Comparison of ENCODE assay signal across 9 cellular contexts in genomic region chr5:75235711-75236110, GRCh38. TPM values are rescaled to one million over a fixed set of nuclear protein-coding genes. Genes with fewer than 3 reads are reported as not detected.
A peak's percentile ranks its signal among the peaks of the same experiment; 100 is the strongest.
DNase-seq lines count a peak whose midpoint lies in the region; TF ChIP-seq lines count a peak whose summit lies in the region.
"Had no signal": no experiment of that assay in that cellular context is flagged by ENCODE, and none has a peak within 500 bp of the region (broad histone marks: within the 10 kb centered on the region; RNA-seq: fewer than 3 reads in every experiment).

No MANE protein-coding gene starts in this region.

- no peaks in the 10 kb centered on the region for H3K9me3 Mint-ChIP-seq in activated naive CD4-positive, alpha-beta T cell treated with anti-CD3 and anti-CD28 coated beads, Interleukin-2, amount 10 ng/mL, durations not matched to agents 7 days and 5 days
- no peaks in the 10 kb centered on the region for H3K9me3 Mint-ChIP-seq in type B pancreatic cell
- H3K9me3 Mint-ChIP-seq: effector memory CD8-positive, alpha-beta T cell had no signal

- DNase-seq in activated naive CD4-positive, alpha-beta T cell treated with anti-CD3 and anti-CD28 coated beads, Interleukin-2, amount 10 ng/mL, durations not matched to agents 7 days and 5 days = no peak
- DNase-seq in activated naive CD4-positive, alpha-beta T cell (lab: John Stamatoyannopoulos, UW) = no peak
- peak; percentile 57 for DNase-seq in RKO (ENCODE audit: low spot score)
- DNase-seq in type B pancreatic cell (ENCODE audit: extremely low spot score, unreplicated experiment) = no peak
- DNase-seq in H7 = no peak
- no peak for DNase-seq in NOMO-1 treated with DMSO at 0.1 percent for 48 hours (lab: John Stamatoyannopoulos, UW; ENCODE audit: unreplicated experiment)
- DNase-seq in testis = no peak
- DNase-seq: effector memory CD8-positive, alpha-beta T cell had no signal

- H3K36me3 ChIP-seq in iPS-18a (ENCODE audit: control insufficient read depth, low read depth, low read length) (no peaks in the 10 kb centered on the region), H7 (replicated peaks; ENCODE audit: control insufficient read depth, insufficient read depth, low read length) (no peaks in the 10 kb centered on the region), testis (ENCODE audit: low read depth, missing control alignments) (no peaks in the 10 kb centered on the region)

- CTCF ChIA-PET in activated naive CD4-positive, alpha-beta T cell treated with anti-CD3 and anti-CD28 coated beads, Interleukin-2, amount 10 ng/mL, durations not matched to agents 7 days and 5 days (lab: Charles Lee) = interaction anchor here (0.9 to 3.0 kb wide), 13 partner anchors 30 to 447 kb away, joined by 3 to 30 read pairs (median 4); partner anchors contain the start of genes CERT1, GCNT4, HMGCR and POLK

- peaks cover 17% of the 10 kb centered on the region for H3K4me1 Mint-ChIP-seq in activated naive CD4-positive, alpha-beta T cell treated with anti-CD3 and anti-CD28 coated beads, Interleukin-2, amount 10 ng/mL, durations not matched to agents 7 days and 5 days
- H3K4me1 Mint-ChIP-seq in type B pancreatic cell (ENCODE audit: unreplicated experiment) = peaks cover 9% of the 10 kb centered on the region

- peaks cover 3% of the 10 kb centered on the region for H3K27me3 Mint-ChIP-seq in activated naive CD4-positive, alpha-beta T cell treated with anti-CD3 and anti-CD28 coated beads, Interleukin-2, amount 10 ng/mL, durations not matched to agents 7 days and 5 days
- H3K27me3 Mint-ChIP-seq in type B pancreatic cell = no peaks in the 10 kb centered on the region
- H3K27me3 Mint-ChIP-seq: effector memory CD8-positive, alpha-beta T cell had no signal

- no peak for TF ChIP-seq POLR2A in testis (IDR thresholded peaks at IDR 0.05)

- H3K27me3 ChIP-seq in iPS-18a (ENCODE audit: control insufficient read depth, insufficient read depth, low read length) = no peaks in the 10 kb centered on the region
- no peaks in the 10 kb centered on the region for H3K27me3 ChIP-seq in H7 (ENCODE audit: control insufficient read depth, insufficient read depth, low read length)
- no peaks in the 10 kb centered on the region for H3K27me3 ChIP-seq in testis

- intact Hi-C loops in testis (cut with DNase I; ENCODE audit: low total_unique reads) = no loop called here

- no peaks in the 10 kb centered on the region for H3K9me3 ChIP-seq in iPS-18a (ENCODE audit: control insufficient read depth, low read depth, low read length)
- no peaks in the 10 kb centered on the region for H3K9me3 ChIP-seq in testis

- no peak overlapping the region for H3K9ac ChIP-seq in iPS-18a (ENCODE audit: low read length)

- peaks cover 18% of the 10 kb centered on the region for H3K4me1 ChIP-seq in iPS-18a (ENCODE audit: control insufficient read depth, low read depth, low read length)
- no peaks in the 10 kb centered on the region for H3K4me1 ChIP-seq in testis

- H3K27ac ChIP-seq in iPS-18a (ENCODE audit: low read length) (no peak overlapping the region), testis (peak overlapping the region in 1 of 2 donors; percentile 87)

- H3K4me3 ChIP-seq in iPS-18a (ENCODE audit: low read length) (peak overlapping the region; percentile 71), H7 (ENCODE audit: insufficient read depth, low read depth, low read length) (no peak overlapping the region), testis (peak overlapping the region in 1 of 2 donors; percentile 62)

- TF ChIP-seq CTCF in type B pancreatic cell (conservative IDR thresholded peaks at IDR 0.05) (no peak), testis (IDR thresholded peaks at IDR 0.05) (no peak)

- 68 to 69% methylated on average over 4 of the region's 4 CpGs for WGBS in testis, 2 donors

- H3K36me3 Mint-ChIP-seq in activated naive CD4-positive, alpha-beta T cell treated with anti-CD3 and anti-CD28 coated beads, Interleukin-2, amount 10 ng/mL, durations not matched to agents 7 days and 5 days = no peaks in the 10 kb centered on the region
- no peaks in the 10 kb centered on the region for H3K36me3 Mint-ChIP-seq in type B pancreatic cell

- no peak overlapping the region for H3K27ac Mint-ChIP-seq in activated naive CD4-positive, alpha-beta T cell treated with anti-CD3 and anti-CD28 coated beads, Interleukin-2, amount 10 ng/mL, durations not matched to agents 7 days and 5 days
- H3K27ac Mint-ChIP-seq in type B pancreatic cell = peak overlapping the region; percentile 29

- H3K4me3 Mint-ChIP-seq in activated naive CD4-positive, alpha-beta T cell treated with anti-CD3 and anti-CD28 coated beads, Interleukin-2, amount 10 ng/mL, durations not matched to agents 7 days and 5 days = peak overlapping the region; percentile 85
- peak overlapping the region; percentile 95 for H3K4me3 Mint-ChIP-seq in type B pancreatic cell

RNA-seq across cellular contexts. Expression of gene ANKRD31, which starts 1.0 kb away (rescaled TPM):
- 0.34 and 0.45 TPM in 2 replicates for total RNA-seq in type B pancreatic cell (ENCODE audit: low replicate concordance)
- 0.11 TPM in 1 of 2 replicates, not detected in the other for total RNA-seq in H7 (2014; rRNA removed; shearing (Covaris generic))
- 10 to 100 TPM; 10.3 to 16.9 TPM for total RNA-seq in testis
- 3.7 TPM for polyA plus RNA-seq in testis (ENCODE audit: insufficient read depth, low read depth, low replicate concordance)
